In the genomic region with DNA sequence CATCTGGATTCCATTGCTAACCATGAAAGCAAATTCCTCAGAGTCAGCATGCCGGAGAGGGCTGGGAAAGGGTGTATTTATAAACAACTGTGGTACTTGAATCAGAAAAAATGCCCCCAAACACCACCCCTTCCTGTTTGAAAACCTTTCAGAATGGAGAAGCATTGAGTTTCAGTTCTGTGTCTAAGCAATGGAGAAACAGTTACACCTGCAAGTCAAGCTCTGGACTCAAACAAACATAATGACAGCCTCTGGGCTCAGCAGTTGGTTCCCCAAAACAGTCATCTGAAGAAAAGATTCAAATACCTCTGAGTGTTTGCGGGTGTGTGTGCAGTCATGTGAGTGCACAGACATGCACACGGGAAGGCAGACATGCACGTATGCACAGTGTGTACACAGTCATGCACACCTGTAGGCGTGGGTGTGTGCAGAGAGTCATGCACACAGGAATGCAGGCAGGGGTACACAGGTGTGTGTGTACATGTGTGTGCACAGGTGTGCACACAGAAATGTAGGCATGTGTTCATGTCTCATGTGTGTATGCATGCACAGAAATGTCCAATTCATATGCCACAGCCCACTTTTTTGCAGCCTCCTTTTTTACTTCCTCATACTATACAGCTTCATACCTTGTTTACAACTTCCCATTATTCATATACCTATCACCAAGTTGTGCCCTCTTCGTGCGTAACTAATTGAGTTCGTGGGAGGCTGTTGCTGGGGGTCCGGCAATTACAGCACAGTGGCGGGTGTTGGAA, we compare ENCODE assay signal across 12 cellular contexts.
DNase-seq lines count a peak whose midpoint lies in the region; ATAC-seq, FAIRE-seq and TF ChIP-seq lines count a peak whose summit lies in the region.
"Had no signal": no experiment of that assay in that cellular context is flagged by ENCODE, and none has a peak within 500 bp of the region (broad histone marks: within the 10 kb centered on the region; RNA-seq: fewer than 3 reads in every experiment).

No MANE protein-coding gene starts in this region.

- in situ Hi-C loops in GM12878 (cut with MboI), result no loop called here

- H3K27me3 Mint-ChIP-seq in CD8-positive, alpha-beta memory T cell, result peaks cover 13 to 46% of the 10 kb centered on the region in 2 donors

- peak overlapping the region; percentile 91 for H3K27ac ChIP-seq in GM12878 (ENCODE audit: control insufficient read depth, insufficient read depth)
- no peak overlapping the region for H3K27ac ChIP-seq in CD8-positive, alpha-beta memory T cell (ENCODE audit: low read depth, low read length)
- H3K27ac ChIP-seq: HL-60 had no signal

- H4K20me1 ChIP-seq in GM12878 (ENCODE audit: control insufficient read depth, insufficient read depth), result no peaks in the 10 kb centered on the region

- under 1% methylated on average over 10 of the region's 10 CpGs for WGBS in GM12878 (ENCODE audit: insufficient coverage, insufficient replicate concordance, low lambda C conversion rate, missing lambda C conversion rate)

- TF ChIP-seq POLR2A in GM12891 (IDR thresholded peaks at IDR 0.05; ENCODE audit: low read depth, low read length) (no peak), GM12878 (IDR thresholded peaks at IDR 0.05; ENCODE audit: low read depth, low read length) (no peak)

- peak; percentile 64 for ATAC-seq in GM21381 (IDR thresholded peaks at IDR 0.05; ENCODE audit: unreplicated experiment)
- peak; percentile 65 for ATAC-seq in HG03108 (IDR thresholded peaks at IDR 0.05; ENCODE audit: unreplicated experiment)
- peak; percentile 94 for ATAC-seq in GM12878
- ATAC-seq in left lobe of liver, result no peak

- BruUV-seq in GM12878 (replicated peaks; lab: Mats Ljungman, UMichigan), result no TSS peak

- 0 out of 4 replicates have a peak, but pooled peaks of 1 of the 2 experiments have one; percentile 18 for TF ChIP-seq EP300 in GM12878 (IDR thresholded peaks at IDR 0.05; ENCODE audit: borderline replicate concordance in 1 of 2, control insufficient read depth in 1 of 2, low read depth in 2 of 2, low read length in 2 of 2)

- TF ChIP-seq RAD21 in GM12878 (IDR thresholded peaks at IDR 0.05; ENCODE audit: insufficient read depth, low read depth, low read length), result no peak

- H3K9me3 Mint-ChIP-seq in CD8-positive, alpha-beta memory T cell, result peaks cover 0 to 10% (median 5%) of the 10 kb centered on the region in 5 donors
- H3K9me3 Mint-ChIP-seq: dendritic cell treated with granulocyte-macrophage colony-stimulating factor and Interleukin-4, amounts not matched to agents 40 ng/mL and 50 ng/mL, for 4 days had no signal

- POLR2A ChIA-PET in GM12878 (lab: Charles Lee), result no interaction called here
- POLR2A ChIA-PET in CD8-positive, alpha-beta memory T cell (lab: Charles Lee), result no interaction called here

- H2AFZ ChIP-seq in GM12878 (ENCODE audit: control insufficient read depth, low read depth, low read length), result no peak overlapping the region; the same call in 1 of the 2 replicates

- CTCF ChIA-PET in GM12878 (lab: Yijun Ruan, JAX), result interaction anchor here (1.4 kb wide), 1 partner anchor 51 kb away, joined by 3 read pairs; no protein-coding TSS in a partner anchor
- CTCF ChIA-PET in CD8-positive, alpha-beta memory T cell (lab: Charles Lee), result no interaction called here

- H3K79me2 ChIP-seq in GM12878 (ENCODE audit: control insufficient read depth, insufficient read depth, low read length), result no peaks in the 10 kb centered on the region

- H3K4me1 ChIP-seq in GM12878 (ENCODE audit: control insufficient read depth, insufficient read depth, low read length), result peaks cover 33% of the 10 kb centered on the region
- no peaks in the 10 kb centered on the region for H3K4me1 ChIP-seq in CD8-positive, alpha-beta memory T cell (ENCODE audit: insufficient read depth, low read length)

- intact Hi-C loops in GM12878 (cut with micrococcal nuclease; ENCODE audit: unreplicated experiment), result no loop called here

- no peaks in the 10 kb centered on the region for H3K36me3 Mint-ChIP-seq in CD8-positive, alpha-beta memory T cell

- RAD21 ChIA-PET in GM12878 (lab: Charles Lee; ENCODE audit: unreplicated experiment), result no interaction called here

- FAIRE-seq in GM12891 (lab: Jason Lieb, UNC) (peak; percentile 98), GM12878 (lab: Jason Lieb, UNC) (peak; percentile 99)

- no peaks in the 10 kb centered on the region for H3K4me1 Mint-ChIP-seq in CD8-positive, alpha-beta memory T cell

- no peak for TF ChIP-seq CTCF in GM12878 (IDR thresholded peaks at IDR 0.05 in 2 of 3, conservative IDR thresholded peaks at IDR 0.05 in 1 of 3; ENCODE audit: control insufficient read depth in 2 of 3, extremely low read depth in 1 of 3, insufficient read depth in 1 of 3, low read depth in 3 of 3, low read length in 3 of 3)

- no peak overlapping the region for H3K4me3 Mint-ChIP-seq in CD8-positive, alpha-beta memory T cell
- H3K4me3 Mint-ChIP-seq: dendritic cell treated with granulocyte-macrophage colony-stimulating factor and Interleukin-4, amounts not matched to agents 40 ng/mL and 50 ng/mL, for 4 days had no signal

- H3K27me3 ChIP-seq in GM12878 (replicated peaks in 1 of 2; ENCODE audit: control insufficient read depth in 2 of 2, insufficient read depth in 2 of 2, low read length in 1 of 2), result no peaks in the 10 kb centered on the region
- H3K27me3 ChIP-seq in CD8-positive, alpha-beta memory T cell (ENCODE audit: insufficient read depth, low read length, poor library complexity, severe bottlenecking), result no peaks in the 10 kb centered on the region

- peak overlapping the region; percentile 59 for H3K9ac ChIP-seq in GM12878 (ENCODE audit: control insufficient read depth, insufficient read depth, low read length)

- DNase-seq in GM12891 (ENCODE audit: insufficient read length, low spot score) (peak; percentile 68), GM12878 (ENCODE audit: low read depth, low spot score) (peak; percentile 81), left lobe of liver (ENCODE audit: low spot score) (no peak), SKM-1 treated with dmso at 0.1 percent for 144 hours (lab: John Stamatoyannopoulos, UW; ENCODE audit: unreplicated experiment) (no peak)
- DNase-seq in activated CD4-positive, alpha-beta T cell treated with anti-CD3 and anti-CD28 coated beads for 48 hours, result no peak
- no peak for DNase-seq in CD8-positive, alpha-beta memory T cell
- DNase-seq: activated CD8-positive, alpha-beta memory T cell treated with anti-CD3 and anti-CD28 coated beads, Interleukin-2, amount 50 U/mL, for 4 hours; kidney glomerular epithelial cell had no signal

- no peaks in the 10 kb centered on the region; the same call in 1 of the 3 replicates for H3K9me3 ChIP-seq in GM12878 (replicated peaks; ENCODE audit: control insufficient read depth, insufficient read depth, low read length)
- no peaks in the 10 kb centered on the region for H3K9me3 ChIP-seq in CD8-positive, alpha-beta memory T cell (ENCODE audit: low read length)

- H3K4me2 ChIP-seq in GM12878 (ENCODE audit: control insufficient read depth, insufficient read depth), result peak overlapping the region; percentile 92

- SMC1A ChIA-PET in GM12878 (lab: Charles Lee; ENCODE audit: uncharacterized antibody, unreplicated experiment), result no interaction called here

- H3K27ac Mint-ChIP-seq in CD8-positive, alpha-beta memory T cell, result no peak overlapping the region
- H3K27ac Mint-ChIP-seq: dendritic cell treated with granulocyte-macrophage colony-stimulating factor and Interleukin-4, amounts not matched to agents 40 ng/mL and 50 ng/mL, for 4 days had no signal

- peak overlapping the region; percentile 59 for H3K4me3 ChIP-seq in GM12878
- no peak overlapping the region for H3K4me3 ChIP-seq in CD8-positive, alpha-beta memory T cell (ENCODE audit: low read length)

- no peaks in the 10 kb centered on the region for H3K36me3 ChIP-seq in GM12878 (ENCODE audit: control insufficient read depth in 2 of 2, insufficient read depth in 2 of 2, low read length in 1 of 2)
- H3K36me3 ChIP-seq in CD8-positive, alpha-beta memory T cell (ENCODE audit: insufficient read depth, low read length), result no peaks in the 10 kb centered on the region

TF ChIP-seq in GM12891, 5 proteins besides CTCF, POLR2A, EP300 and RAD21:
- TF ChIP-seq PAX5 (IDR thresholded peaks at IDR 0.05; ENCODE audit: insufficient read depth, low read length, severe bottlenecking) (peak; percentile 14), POLR2AphosphoS5 (IDR thresholded peaks at IDR 0.05; ENCODE audit: low read depth, low read length) (no peak), SPI1 (IDR thresholded peaks at IDR 0.05; ENCODE audit: low read depth, low read length) (peak; percentile 76), POU2F2 (IDR thresholded peaks at IDR 0.05; ENCODE audit: low read depth, low read length) (peak; percentile 83)
TF ChIP-seq in GM12891: peak in this region for 3.

TF ChIP-seq in GM12878, 131 proteins besides CTCF, POLR2A, EP300 and RAD21 (continues in another document):
- TF ChIP-seq PAX8 (IDR thresholded peaks at IDR 0.05) (peak; percentile 98), FOS (IDR thresholded peaks at IDR 0.05; ENCODE audit: borderline replicate concordance, extremely low read depth, insufficient read length) (no peak), NFXL1 (IDR thresholded peaks at IDR 0.05; ENCODE audit: borderline replicate concordance) (no peak), POLR2AphosphoS2 (IDR thresholded peaks at IDR 0.05; ENCODE audit: low read depth, low read length) (no peak), GATAD2B (conservative IDR thresholded peaks at IDR 0.05; ENCODE audit: low read depth) (no peak), SRF (IDR thresholded peaks at IDR 0.05; ENCODE audit: low read depth in 2 of 2, low read length in 2 of 2) (no peak), NRF1 (conservative IDR thresholded peaks at IDR 0.05; ENCODE audit: low read depth, low read length) (no peak), IKZF1 (conservative IDR thresholded peaks at IDR 0.05) (peak; percentile 43), IRF4 (IDR thresholded peaks at IDR 0.05; ENCODE audit: low read depth, low read length) (peak; percentile 90; the same call in 1 of the 2 replicates), KLF5 (IDR thresholded peaks at IDR 0.05; ENCODE audit: partially characterized antibody) (no peak)
- TF ChIP-seq, protein P1, sequence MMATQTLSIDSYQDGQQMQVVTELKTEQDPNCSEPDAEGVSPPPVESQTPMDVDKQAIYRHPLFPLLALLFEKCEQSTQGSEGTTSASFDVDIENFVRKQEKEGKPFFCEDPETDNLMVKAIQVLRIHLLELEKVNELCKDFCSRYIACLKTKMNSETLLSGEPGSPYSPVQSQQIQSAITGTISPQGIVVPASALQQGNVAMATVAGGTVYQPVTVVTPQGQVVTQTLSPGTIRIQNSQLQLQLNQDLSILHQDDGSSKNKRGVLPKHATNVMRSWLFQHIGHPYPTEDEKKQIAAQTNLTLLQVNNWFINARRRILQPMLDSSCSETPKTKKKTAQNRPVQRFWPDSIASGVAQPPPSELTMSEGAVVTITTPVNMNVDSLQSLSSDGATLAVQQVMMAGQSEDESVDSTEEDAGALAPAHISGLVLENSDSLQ (IDR thresholded peaks at IDR 0.05), result peak; percentile 69

Comparison
In these comparisons a context has a peak if more than half of its experiments do, and no peak if none do; other contexts are left out.
1. DNase-seq: peak in GM12891 (single experiment) and GM12878 (single experiment); none in left lobe of liver (single experiment), activated CD4-positive, alpha-beta T cell treated with anti-CD3 and anti-CD28 coated beads for 48 hours (single experiment), CD8-positive, alpha-beta memory T cell (0 of 5) and SKM-1 treated with dmso at 0.1 percent for 144 hours (single experiment).